In genomic region chr17:36103401-36103975, GRCh38 we compare ENCODE assay signal across 9 cellular contexts. TPM values are rescaled to one million over a fixed set of nuclear protein-coding genes. Genes with fewer than 3 reads are reported as not detected.
A peak's percentile ranks its signal among the peaks of the same experiment; 100 is the strongest.
DNase-seq lines count a peak whose midpoint lies in the region; ATAC-seq and TF ChIP-seq lines count a peak whose summit lies in the region.
"Not testable (repeated sequence)": the region's sequence is repeated elsewhere in the genome, so short reads cannot be mapped to it uniquely, and the experiment has no call there.
"Had no signal": no experiment of that assay in that cellular context is flagged by ENCODE, and none has a peak within 500 bp of the region (broad histone marks: within the 10 kb centered on the region; RNA-seq: fewer than 3 reads in every experiment).

Gene CCL4, plus strand, starts transcription at chr17:36103827. Its CDS starts 79 bp downstream, at chr17:36103906.

- CTCF ChIA-PET in CD8-positive, alpha-beta memory T cell (lab: Charles Lee) = interaction anchor here (1.5 to 1.6 kb wide), 2 partner anchors 21 to 31 kb away, joined by 4 to 7 read pairs; no protein-coding TSS in a partner anchor
- CTCF ChIA-PET in activated CD8-positive, alpha-beta memory T cell treated with anti-CD3 and anti-CD28 coated beads, Interleukin-2, amount 10 ng/mL, durations not matched to agents 7 days and 5 days (lab: Charles Lee) = interaction anchor here (0.9 to 1.5 kb wide), 3 partner anchors 31 to 134 kb away, joined by 3 to 5 read pairs (median 3); no protein-coding TSS in a partner anchor

- H3K4me3 Mint-ChIP-seq in CD8-positive, alpha-beta memory T cell = peak within 1 kb of the TSS; percentile 91 to 98 (median 97)
- H3K4me3 Mint-ChIP-seq in activated CD8-positive, alpha-beta memory T cell treated with anti-CD3 and anti-CD28 coated beads, Interleukin-2, amount 10 ng/mL, durations not matched to agents 7 days and 5 days = peak within 1 kb of the TSS; percentile 80

- TF ChIP-seq POLR2A in GM19193 (IDR thresholded peaks at IDR 0.05; ENCODE audit: extremely low read depth, insufficient read depth, insufficient read length) = peak; percentile 11

- POLR2A ChIA-PET in CD8-positive, alpha-beta memory T cell (lab: Charles Lee) = interaction anchor here (1.1 kb wide), 1 partner anchor 21 kb away, joined by 4 read pairs; no protein-coding TSS in a partner anchor

- intact Hi-C loops in Right ventricle myocardium superior (cut with DNase I) = not testable (repeated sequence)

- peak in 4 of 5 donors; percentile 47 to 78 (median 64) for DNase-seq in CD8-positive, alpha-beta memory T cell
- DNase-seq in activated CD8-positive, alpha-beta memory T cell treated with anti-CD3 and anti-CD28 coated beads, Interleukin-2, amount 10 ng/mL, durations not matched to agents 7 days and 5 days = peak; percentile 79
- DNase-seq in Right ventricle myocardium superior = not testable (repeated sequence)
- peak; percentile 50 for DNase-seq in stimulated activated CD4-positive, alpha-beta T cell treated with anti-CD3 and anti-CD28 coated beads, Interleukin-15, amount 100 ng/mL, for 24 hours

- H3K27ac Mint-ChIP-seq in CD8-positive, alpha-beta memory T cell = peak within 1 kb of the TSS; percentile 94 to 99 (median 98)
- H3K27ac Mint-ChIP-seq in activated CD8-positive, alpha-beta memory T cell treated with anti-CD3 and anti-CD28 coated beads, Interleukin-2, amount 10 ng/mL, durations not matched to agents 7 days and 5 days = peak within 1 kb of the TSS; percentile 91

- H3K4me3 ChIP-seq in CD8-positive, alpha-beta memory T cell (ENCODE audit: low read length) = peak within 1 kb of the TSS; percentile 52
- H3K4me3 ChIP-seq in OCI-LY3 (ENCODE audit: low read length) = not testable (repeated sequence)

- H2AFZ ChIP-seq in OCI-LY3 (ENCODE audit: low read depth, low read length) = not testable (repeated sequence)

- H3K9me3 Mint-ChIP-seq in CD8-positive, alpha-beta memory T cell; activated CD8-positive, alpha-beta memory T cell treated with anti-CD3 and anti-CD28 coated beads, Interleukin-2, amount 10 ng/mL, durations not matched to agents 7 days and 5 days (ENCODE audit: low read depth): not testable (repeated sequence)

- H3K4me1 Mint-ChIP-seq in CD8-positive, alpha-beta memory T cell = peaks cover 61 to 75% (median 73%) of the 10 kb centered on the region in 3 donors
- peaks cover 73% of the 10 kb centered on the region for H3K4me1 Mint-ChIP-seq in activated CD8-positive, alpha-beta memory T cell treated with anti-CD3 and anti-CD28 coated beads, Interleukin-2, amount 10 ng/mL, durations not matched to agents 7 days and 5 days

- peaks cover 3 to 17% (median 5%) of the 10 kb centered on the region in 3 donors for H3K36me3 Mint-ChIP-seq in CD8-positive, alpha-beta memory T cell
- H3K36me3 Mint-ChIP-seq in activated CD8-positive, alpha-beta memory T cell treated with anti-CD3 and anti-CD28 coated beads, Interleukin-2, amount 10 ng/mL, durations not matched to agents 7 days and 5 days = peaks cover 10% of the 10 kb centered on the region

- H3K9ac ChIP-seq in OCI-LY3 (ENCODE audit: low read length) = not testable (repeated sequence)

- peak within 1 kb of the TSS; percentile 52 for H3K4me2 ChIP-seq in OCI-LY3 (ENCODE audit: low read length)

- H3K9me3 ChIP-seq in CD8-positive, alpha-beta memory T cell (ENCODE audit: low read length); OCI-LY3 (ENCODE audit: insufficient read depth, low read length): not testable (repeated sequence)

- H3K4me1 ChIP-seq in CD8-positive, alpha-beta memory T cell (ENCODE audit: insufficient read depth, low read length) = peaks cover 44% of the 10 kb centered on the region
- H3K4me1 ChIP-seq in OCI-LY3 (ENCODE audit: low read length) = peaks cover 34% of the 10 kb centered on the region

- TF ChIP-seq CTCF in OCI-LY3 (IDR thresholded peaks at IDR 0.05; ENCODE audit: low read depth, low read length) = not testable (repeated sequence)

- H3K36me3 ChIP-seq in CD8-positive, alpha-beta memory T cell (ENCODE audit: insufficient read depth, low read length); OCI-LY3 (replicated peaks; ENCODE audit: low read depth, low read length): not testable (repeated sequence)

- H3K79me2 ChIP-seq in OCI-LY3 (ENCODE audit: low read length) = not testable (repeated sequence)

- peak within 1 kb of the TSS; percentile 64 for H3K27ac ChIP-seq in CD8-positive, alpha-beta memory T cell (ENCODE audit: low read depth, low read length)
- peak within 1 kb of the TSS; percentile 22; the same call in 1 of the 2 replicates for H3K27ac ChIP-seq in OCI-LY3 (ENCODE audit: low read length)

- H4K20me1 ChIP-seq in OCI-LY3 (ENCODE audit: insufficient read depth, low read length) = not testable (repeated sequence)

- ATAC-seq in HG02610 (IDR thresholded peaks at IDR 0.05; ENCODE audit: unreplicated experiment) = peak; percentile 68
- ATAC-seq in HG03342 (IDR thresholded peaks at IDR 0.05; ENCODE audit: unreplicated experiment) = peak; percentile 72
- peak; percentile 70 for ATAC-seq in activated CD8-positive, alpha-beta memory T cell treated with anti-CD3 and anti-CD28 coated beads, Interleukin-2, amount 10 ng/mL, durations not matched to agents 7 days and 5 days
- peak; percentile 66 for ATAC-seq in Right ventricle myocardium superior (ENCODE audit: poor library complexity)

- not testable (repeated sequence) for H3K27me3 Mint-ChIP-seq in CD8-positive, alpha-beta memory T cell; activated CD8-positive, alpha-beta memory T cell treated with anti-CD3 and anti-CD28 coated beads, Interleukin-2, amount 10 ng/mL, durations not matched to agents 7 days and 5 days

- H3K27me3 ChIP-seq in CD8-positive, alpha-beta memory T cell (ENCODE audit: insufficient read depth, low read length, poor library complexity, severe bottlenecking) = not testable (repeated sequence)
- peaks cover 52% of the 10 kb centered on the region for H3K27me3 ChIP-seq in OCI-LY3 (ENCODE audit: low read depth, low read length)

RNA-seq across cellular contexts. Expression of gene CCL4, which starts in this region (rescaled TPM):
- total RNA-seq in CD8-positive, alpha-beta memory T cell = 1,000 to 10,000 TPM; 1,703 to 1,794 TPM
- polyA plus RNA-seq in CD8-positive, alpha-beta memory T cell = 161 TPM
- total RNA-seq in activated CD8-positive, alpha-beta memory T cell treated with anti-CD3 and anti-CD28 coated beads, Interleukin-2, amount 10 ng/mL, durations not matched to agents 7 days and 5 days = 100 to 1,000 TPM in 1 of 2 experiments, 10 to 100 TPM in 1; 66.7 to 367 TPM
- 0.62 TPM for total RNA-seq in Right ventricle myocardium superior
- total RNA-seq: H4 had no signal

Comparison
In these comparisons a context has a peak if more than half of its experiments do, and no peak if none do; other contexts are left out.
1. RNA of gene CCL4 (total RNA-seq): 1,703 to 1,794 TPM in CD8-positive, alpha-beta memory T cell and 66.7 to 367 TPM in activated CD8-positive, alpha-beta memory T cell treated with anti-CD3 and anti-CD28 coated beads, Interleukin-2, amount 10 ng/mL, durations not matched to agents 7 days and 5 days; 0.62 TPM in Right ventricle myocardium superior (single experiment); every median in the first group is over 10 times any median in the second.
2. RNA of gene CCL4 (total RNA-seq): 1,703 to 1,794 TPM in CD8-positive, alpha-beta memory T cell; 66.7 to 367 TPM in activated CD8-positive, alpha-beta memory T cell treated with anti-CD3 and anti-CD28 coated beads, Interleukin-2, amount 10 ng/mL, durations not matched to agents 7 days and 5 days; every median in the first group is over 4 times any median in the second.
3. Peak in ATAC-seq in Right ventricle myocardium superior; RNA of the gene not detected or under 1 TPM.
4. Peak in every context shown above with its lines, with median percentiles within 50 percentile points of each other: ATAC-seq.